In genomic region chr2:111632661-111633060, GRCh38 we compare ENCODE assay signal across 12 cellular contexts.
DNase-seq lines count a peak whose midpoint lies in the region; ATAC-seq, FAIRE-seq and TF ChIP-seq lines count a peak whose summit lies in the region.
"Had no signal": no experiment of that assay in that cellular context is flagged by ENCODE, and none has a peak within 500 bp of the region (broad histone marks: within the 10 kb centered on the region; RNA-seq: fewer than 3 reads in every experiment).

No MANE protein-coding gene starts in this region.

- peaks cover 9% of the 10 kb centered on the region for H3K4me1 ChIP-seq in CD8-positive, alpha-beta T cell (ENCODE audit: insufficient read depth, low read length)
- H3K4me1 ChIP-seq in left lung = peaks cover 0 to 12% of the 10 kb centered on the region in 2 donors
- H3K4me1 ChIP-seq: SJCRH30 had no signal

- POLR2A ChIA-PET in CD8-positive, alpha-beta T cell (lab: Charles Lee) = no interaction called here
- POLR2A ChIA-PET in activated CD4-positive, alpha-beta memory T cell treated with anti-CD3 and anti-CD28 coated beads for 36 hours (lab: Charles Lee) = no interaction called here

- no peaks in the 10 kb centered on the region for H3K9me3 ChIP-seq in CD8-positive, alpha-beta T cell (ENCODE audit: low read length)
- peaks cover 0 to 27% of the 10 kb centered on the region in 2 donors for H3K9me3 ChIP-seq in left lung
- H3K9me3 ChIP-seq: SJCRH30 had no signal

- peak; percentile 56 for ATAC-seq in CD8-positive, alpha-beta T cell
- peak; percentile 23 for ATAC-seq in left lung

- no peak overlapping the region for H3K27ac ChIP-seq in CD8-positive, alpha-beta T cell (ENCODE audit: low read depth, low read length)
- no peak overlapping the region for H3K27ac ChIP-seq in left lung
- H3K27ac ChIP-seq: SJCRH30 had no signal

- H3K27ac Mint-ChIP-seq in CD8-positive, alpha-beta T cell = peak overlapping the region; percentile 42
- no peak overlapping the region for H3K27ac Mint-ChIP-seq in activated CD4-positive, alpha-beta memory T cell treated with anti-CD3 and anti-CD28 coated beads for 36 hours

- no peak for TF ChIP-seq POLR2A in H54 (IDR thresholded peaks at IDR 0.05; ENCODE audit: low read depth, low read length)

- TF ChIP-seq CTCF in CD8-positive, alpha-beta T cell (IDR thresholded peaks at IDR 0.05) = no peak
- no peak for TF ChIP-seq CTCF in GM12865 (IDR thresholded peaks at IDR 0.05; ENCODE audit: insufficient read depth, low read depth, low read length, missing control alignments)
- no peak for TF ChIP-seq CTCF in left lung (IDR thresholded peaks at IDR 0.05)

- peaks cover 2% of the 10 kb centered on the region for H3K27me3 Mint-ChIP-seq in CD8-positive, alpha-beta T cell (ENCODE audit: low read depth)
- peaks cover 22% of the 10 kb centered on the region for H3K27me3 Mint-ChIP-seq in activated CD4-positive, alpha-beta memory T cell treated with anti-CD3 and anti-CD28 coated beads for 36 hours

- CTCF ChIA-PET in CD8-positive, alpha-beta T cell (lab: Charles Lee) = no interaction called here
- CTCF ChIA-PET in activated CD4-positive, alpha-beta memory T cell treated with anti-CD3 and anti-CD28 coated beads for 36 hours (lab: Charles Lee) = interaction anchor here (0.8 to 1.5 kb wide), 2 partner anchors 70 to 77 kb away, joined by 3 to 4 read pairs; no protein-coding TSS in a partner anchor

- no peak for FAIRE-seq in H54 (lab: Jason Lieb, UNC)

- DNase-seq in CD8-positive, alpha-beta T cell = peak in 1 of 7 experiments; percentile 21
- peak; percentile 5 for DNase-seq in GM12865 (ENCODE audit: low read depth)
- peak; percentile 56 for DNase-seq in activated CD4-positive, alpha-beta memory T cell treated with anti-CD3 and anti-CD28 coated beads for 36 hours
- DNase-seq in left lung = no peak
- no peak for DNase-seq in H54 (ENCODE audit: insufficient read length, low spot score)
- DNase-seq in AG08396 (ENCODE audit: low spot score) = no peak
- no peak for DNase-seq in DMS 273 treated with DMSO at 0.1 percent for 48 hours (lab: John Stamatoyannopoulos, UW)
- DNase-seq: activated CD4-positive, CD25-positive, alpha-beta regulatory T cell; amniotic stem cell; left cardiac atrium; occipital lobe; SJCRH30 had no signal

- H3K9me3 Mint-ChIP-seq in CD8-positive, alpha-beta T cell = peaks cover 19% of the 10 kb centered on the region
- H3K9me3 Mint-ChIP-seq in activated CD4-positive, alpha-beta memory T cell treated with anti-CD3 and anti-CD28 coated beads for 36 hours = peaks cover 32% of the 10 kb centered on the region

- H3K4me3 ChIP-seq in CD8-positive, alpha-beta T cell (ENCODE audit: low read depth, low read length) = no peak overlapping the region
- H3K4me3 ChIP-seq in GM12865 (ENCODE audit: low read depth, low read length) = no peak overlapping the region
- H3K4me3 ChIP-seq in left lung = no peak overlapping the region
- H3K4me3 ChIP-seq: SJCRH30 had no signal

- peaks cover 3% of the 10 kb centered on the region for H3K36me3 Mint-ChIP-seq in CD8-positive, alpha-beta T cell
- peaks cover 7% of the 10 kb centered on the region for H3K36me3 Mint-ChIP-seq in activated CD4-positive, alpha-beta memory T cell treated with anti-CD3 and anti-CD28 coated beads for 36 hours

- H3K4me1 Mint-ChIP-seq in CD8-positive, alpha-beta T cell (ENCODE audit: low read depth) = peaks cover 11% of the 10 kb centered on the region
- H3K4me1 Mint-ChIP-seq in activated CD4-positive, alpha-beta memory T cell treated with anti-CD3 and anti-CD28 coated beads for 36 hours (ENCODE audit: low read depth) = peaks cover 21% of the 10 kb centered on the region

- H3K36me3 ChIP-seq in CD8-positive, alpha-beta T cell (ENCODE audit: insufficient read depth, low read length) = no peaks in the 10 kb centered on the region
- H3K36me3 ChIP-seq in left lung = no peaks in the 10 kb centered on the region
- H3K36me3 ChIP-seq: SJCRH30 had no signal

- intact Hi-C loops in CD8-positive, alpha-beta T cell (cut with DNase I, micrococcal nuclease) = no loop called here
- intact Hi-C loops in activated CD4-positive, alpha-beta memory T cell treated with anti-CD3 and anti-CD28 coated beads for 36 hours (cut with micrococcal nuclease) = no loop called here
- intact Hi-C loops in left lung (cut with DNase I) = no loop called here

- no peaks in the 10 kb centered on the region for H3K27me3 ChIP-seq in CD8-positive, alpha-beta T cell (ENCODE audit: insufficient read depth, low read length)
- H3K27me3 ChIP-seq in left lung = no peaks in the 10 kb centered on the region
- H3K27me3 ChIP-seq: SJCRH30 had no signal

- H3K4me3 Mint-ChIP-seq in CD8-positive, alpha-beta T cell = no peak overlapping the region
- H3K4me3 Mint-ChIP-seq in activated CD4-positive, alpha-beta memory T cell treated with anti-CD3 and anti-CD28 coated beads for 36 hours = no peak overlapping the region

Comparison
In these comparisons a context has a peak if more than half of its experiments do, and no peak if none do; other contexts are left out.
1. DNase-seq: peak in GM12865 (single experiment) and activated CD4-positive, alpha-beta memory T cell treated with anti-CD3 and anti-CD28 coated beads for 36 hours (single experiment); none in left lung (0 of 2), H54 (single experiment), AG08396 (single experiment) and DMS 273 treated with DMSO at 0.1 percent for 48 hours (single experiment).